14 cellular contexts compared by ENCODE assay signal in genomic region chr16:71460246-71460645, GRCh38. TPM values are rescaled to one million over a fixed set of nuclear protein-coding genes. Genes with fewer than 3 reads are reported as not detected.
DNase-seq lines count a peak whose midpoint lies in the region; ATAC-seq, FAIRE-seq and TF ChIP-seq lines count a peak whose summit lies in the region.
"Had no signal": no experiment of that assay in that cellular context is flagged by ENCODE, and none has a peak within 500 bp of the region (broad histone marks: within the 10 kb centered on the region; RNA-seq: fewer than 3 reads in every experiment).

No MANE protein-coding gene starts in this region.

- H3K9me3 Mint-ChIP-seq in activated naive CD8-positive, alpha-beta T cell treated with anti-CD3 and anti-CD28 coated beads for 36 hours = no peaks in the 10 kb centered on the region

- H3K79me2 ChIP-seq in ACC112 (ENCODE audit: control insufficient read depth, insufficient read depth, low read length, unreplicated experiment) (peaks cover 48% of the 10 kb centered on the region), hepatocyte (peaks cover 20% of the 10 kb centered on the region)

- H3K27me3 Mint-ChIP-seq in activated naive CD8-positive, alpha-beta T cell treated with anti-CD3 and anti-CD28 coated beads for 36 hours = no peaks in the 10 kb centered on the region

- no peaks in the 10 kb centered on the region for H3K27me3 ChIP-seq in ACC112 (ENCODE audit: insufficient read depth, low read length)
- H3K27me3 ChIP-seq in hepatocyte = no peaks in the 10 kb centered on the region
- H3K27me3 ChIP-seq in upper lobe of left lung = no peaks in the 10 kb centered on the region

- H3K9me2 ChIP-seq in hepatocyte (replicated peaks; ENCODE audit: insufficient read depth) = no peaks in the 10 kb centered on the region

- WGBS in hepatocyte (ENCODE audit: low lambda C conversion rate, missing lambda C conversion rate) = 88% methylated on average over 4 of the region's 4 CpGs
- WGBS in upper lobe of left lung, 2 donors = 73 to 77% methylated on average over 4 of the region's 4 CpGs

- peak; percentile 15 for FAIRE-seq in H54 (lab: Jason Lieb, UNC)
- FAIRE-seq: frontal cortex, TTC549 had no signal

- peak overlapping the region; percentile 93 for H3K4me3 Mint-ChIP-seq in activated naive CD8-positive, alpha-beta T cell treated with anti-CD3 and anti-CD28 coated beads for 36 hours

- no peak for TF ChIP-seq CTCF in hepatocyte (IDR thresholded peaks at IDR 0.05; ENCODE audit: poor library complexity)
- no peak for TF ChIP-seq CTCF in upper lobe of left lung (IDR thresholded peaks at IDR 0.05)

- no peak for DNase-seq in H54 (ENCODE audit: insufficient read length, low spot score)
- DNase-seq in activated naive CD8-positive, alpha-beta T cell treated with anti-CD3 and anti-CD28 coated beads for 36 hours = no peak
- DNase-seq in hepatocyte (ENCODE audit: low spot score) = no peak
- no peak for DNase-seq in upper lobe of left lung
- no peak for DNase-seq in NCI-H510A treated with DMSO at 0.1 percent for 48 hours (lab: John Stamatoyannopoulos, UW)
- DNase-seq: Caco-2, KG1, NCI-H69 had no signal

- H3K27ac ChIP-seq in ACC112 (ENCODE audit: low read depth, low read length) (peak overlapping the region; percentile 77), hepatocyte (no peak overlapping the region), upper lobe of left lung (no peak overlapping the region)

- TF ChIP-seq EP300 in upper lobe of left lung (IDR thresholded peaks at IDR 0.05) = no peak

- TF ChIP-seq POLR2A in H54 (IDR thresholded peaks at IDR 0.05; ENCODE audit: low read depth, low read length) = no peak
- no peak for TF ChIP-seq POLR2A in upper lobe of left lung (IDR thresholded peaks at IDR 0.05)
- no peak for TF ChIP-seq POLR2A in GM18505 (IDR thresholded peaks at IDR 0.05; ENCODE audit: borderline replicate concordance, extremely low read depth, insufficient read depth, insufficient read length)

- peaks cover 17% of the 10 kb centered on the region for H3K4me1 Mint-ChIP-seq in activated naive CD8-positive, alpha-beta T cell treated with anti-CD3 and anti-CD28 coated beads for 36 hours

- H3K9me3 ChIP-seq in hepatocyte (ENCODE audit: low read depth) (no peaks in the 10 kb centered on the region), upper lobe of left lung (no peaks in the 10 kb centered on the region)
- H3K9me3 ChIP-seq: Caco-2 had no signal

- peak overlapping the region; percentile 96 for H3K4me2 ChIP-seq in hepatocyte

- H3K36me3 Mint-ChIP-seq in activated naive CD8-positive, alpha-beta T cell treated with anti-CD3 and anti-CD28 coated beads for 36 hours = peaks cover 16% of the 10 kb centered on the region

- no peak overlapping the region for H3K27ac Mint-ChIP-seq in activated naive CD8-positive, alpha-beta T cell treated with anti-CD3 and anti-CD28 coated beads for 36 hours

- H3K36me3 ChIP-seq in ACC112 (ENCODE audit: insufficient read depth, low read length) = peaks cover 23% of the 10 kb centered on the region
- no peaks in the 10 kb centered on the region for H3K36me3 ChIP-seq in hepatocyte (replicated peaks; ENCODE audit: insufficient read depth, low read depth)
- peaks cover 0 to 15% (median 12%) of the 10 kb centered on the region in 4 donors for H3K36me3 ChIP-seq in upper lobe of left lung

- H3K4me1 ChIP-seq in ACC112 (ENCODE audit: control insufficient read depth, insufficient read depth, low read length, unreplicated experiment) (peaks cover 14% of the 10 kb centered on the region), hepatocyte (ENCODE audit: insufficient read depth) (peaks cover 7% of the 10 kb centered on the region), upper lobe of left lung (peaks cover 15 to 29% (median 20%) of the 10 kb centered on the region in 4 donors)

- H4K20me1 ChIP-seq in hepatocyte (ENCODE audit: insufficient read depth, poor library complexity, severe bottlenecking) = no peaks in the 10 kb centered on the region

- H3K4me3 ChIP-seq in ACC112 (ENCODE audit: low read depth, low read length) (peak overlapping the region; percentile 89), hepatocyte (no peak overlapping the region), upper lobe of left lung (no peak overlapping the region)

- H2AFZ ChIP-seq in ACC112 (ENCODE audit: low read length, unreplicated experiment) (no peak overlapping the region), hepatocyte (no peak overlapping the region)

- ATAC-seq in upper lobe of left lung (ENCODE audit: low FRiP score in 2 of 2) (no peak), GM18505 (IDR thresholded peaks at IDR 0.05; ENCODE audit: unreplicated experiment) (no peak), HG03039 (IDR thresholded peaks at IDR 0.05; ENCODE audit: unreplicated experiment) (no peak)

RNA-seq across cellular contexts. Expression of gene ZNF23, which starts 1.8 kb away (rescaled TPM):
- 10 to 100 TPM; 11.1 to 11.5 TPM for total RNA-seq in activated naive CD8-positive, alpha-beta T cell treated with anti-CD3 and anti-CD28 coated beads for 36 hours
- total RNA-seq in hepatocyte (6.2 and 7.1 TPM in 2 replicates), upper lobe of left lung (10 to 100 TPM in 3 of 6 donors, 1 to 10 TPM in 3; 7.1 to 28.3 (median 12.5) TPM)
- 5.3 and 6.9 TPM in 2 replicates for polyA plus RNA-seq in hepatocyte

RNA-seq across cellular contexts. Expression of gene TLE7, which starts 18.4 kb away (rescaled TPM):
- total RNA-seq in activated naive CD8-positive, alpha-beta T cell treated with anti-CD3 and anti-CD28 coated beads for 36 hours = not detected
- total RNA-seq in hepatocyte = not detected in 2 replicates
- not detected in 2 replicates for polyA plus RNA-seq in hepatocyte
- not detected for total RNA-seq in upper lobe of left lung
- total RNA-seq: Caco-2, frontal cortex had no signal
- polyA plus RNA-seq: adipose tissue had no signal

RNA-seq across cellular contexts. Expression of gene ZNF19, which starts 28.9 kb away (rescaled TPM):
- total RNA-seq in activated naive CD8-positive, alpha-beta T cell treated with anti-CD3 and anti-CD28 coated beads for 36 hours = 1 to 10 TPM; 3.0 to 3.6 TPM
- 4.1 and 5.4 TPM in 2 replicates for total RNA-seq in hepatocyte
- 2.8 and 3.7 TPM in 2 replicates for polyA plus RNA-seq in hepatocyte
- 10 to 100 TPM in 5 of 6 donors, 1 to 10 TPM in 1; 9.4 to 44.0 (median 18.6) TPM for total RNA-seq in upper lobe of left lung
